18 cellular contexts compared by ENCODE assay signal in genomic region chr10:12337407-12337806, GRCh38. TPM values are rescaled to one million over a fixed set of nuclear protein-coding genes. Genes with fewer than 3 reads are reported as not detected.
A peak's percentile ranks its signal among the peaks of the same experiment; 100 is the strongest.
DNase-seq lines count a peak whose midpoint lies in the region; TF ChIP-seq lines count a peak whose summit lies in the region.
"Had no signal": no experiment of that assay in that cellular context is flagged by ENCODE, and none has a peak within 500 bp of the region (broad histone marks: within the 10 kb centered on the region; RNA-seq: fewer than 3 reads in every experiment).

No MANE protein-coding gene starts in this region.

- H3K9ac ChIP-seq in BLaER1 treated with 17β-estradiol and CSF1 and Interleukin-3, amounts not matched to agents 10 nM and 100 nM, result no peak overlapping the region
- H3K9ac ChIP-seq in Karpas-422 (ENCODE audit: low read length), result no peak overlapping the region

- H2AFZ ChIP-seq in osteoblast (ENCODE audit: low read length) (peak overlapping the region; percentile 16), Karpas-422 (ENCODE audit: low read length) (no peak overlapping the region)

- peaks cover 41 to 67% (median 59%) of the 10 kb centered on the region in 10 experiments for H3K4me1 ChIP-seq in BLaER1 treated with 17β-estradiol and CSF1 and Interleukin-3, amounts not matched to agents 10 nM and 100 nM
- peaks cover 4 to 27% (median 23%) of the 10 kb centered on the region in 4 donors for H3K4me1 ChIP-seq in esophagus muscularis mucosa
- H3K4me1 ChIP-seq in osteoblast (ENCODE audit: insufficient read depth, low read length), result peaks cover 24% of the 10 kb centered on the region
- H3K4me1 ChIP-seq in Karpas-422 (ENCODE audit: low read length), result no peaks in the 10 kb centered on the region

- H3K4me2 ChIP-seq in BLaER1 treated with 17β-estradiol and CSF1 and Interleukin-3, amounts not matched to agents 10 nM and 100 nM, result peak overlapping the region in 7 of 11 experiments; percentile 20 to 56 (median 40); a peak in 12 of 22 replicates
- H3K4me2 ChIP-seq in osteoblast (ENCODE audit: insufficient read depth, low read length) (peak overlapping the region; percentile 33), Karpas-422 (ENCODE audit: low read depth, low read length, poor library complexity, severe bottlenecking) (no peak overlapping the region)

- DNase-seq in RKO (ENCODE audit: low spot score) (peak; percentile 35), esophagus muscularis mucosa (ENCODE audit: extremely low spot score) (no peak), osteoblast (ENCODE audit: insufficient read length, low spot score, missing footprints) (peak; percentile 15), Karpas-422 (no peak), NCI-H187 (lab: John Stamatoyannopoulos, UW) (no peak), coronary artery (ENCODE audit: low spot score) (no peak)
- DNase-seq in activated T-cell treated with anti-CD3 and anti-CD28 coated beads, Interleukin-2, amount 50 U/mL, for 1 hour, result no peak
- DNase-seq: activated CD4-positive, alpha-beta T cell treated with anti-CD3 and anti-CD28 coated beads, Interleukin-2, amount 10 ng/mL, durations not matched to agents 24 days and 14 days; activated CD8-positive, alpha-beta memory T cell treated with anti-CD3 and anti-CD28 coated beads, Interleukin-2, amount 50 U/mL, for 48 hours; body of pancreas; esophagus squamous epithelium; KBM-7; NCI-H1105; NCI-H2171 treated with DMSO at 0.1 percent for 48 hours; NCI-H748 treated with DMSO at 0.1 percent for 48 hours; RPMI8226; stimulated activated naive CD8-positive, alpha-beta T cell treated with anti-CD3 and anti-CD28 coated beads, Interleukin-15, Interleukin-2, amounts not matched to agents 100 U/mL and 50 U/mL, for 24 hours had no signal

- H3K9me2 ChIP-seq in Karpas-422 (replicated peaks; ENCODE audit: insufficient read depth, low read length), result no peaks in the 10 kb centered on the region

- TF ChIP-seq POLR2A in esophagus muscularis mucosa (IDR thresholded peaks at IDR 0.05; ENCODE audit: low read depth), result no peak

- TF ChIP-seq CTCF in esophagus muscularis mucosa (IDR thresholded peaks at IDR 0.05), result no peak
- TF ChIP-seq CTCF in osteoblast (IDR thresholded peaks at IDR 0.05; ENCODE audit: extremely low read depth, low read depth, low read length), result no peak
- TF ChIP-seq CTCF in coronary artery (IDR thresholded peaks at IDR 0.05), result no peak

- no peak overlapping the region for H3K27ac ChIP-seq in BLaER1 treated with 17β-estradiol and CSF1 and Interleukin-3, amounts not matched to agents 10 nM and 100 nM
- H3K27ac ChIP-seq in esophagus muscularis mucosa (replicated peaks in 1 of 4), result peak overlapping the region in 3 of 4 donors; percentile 18 to 36 (median 22)
- H3K27ac ChIP-seq in osteoblast (ENCODE audit: low read depth, low read length), result peak overlapping the region; percentile 42
- H3K27ac ChIP-seq in Karpas-422 (ENCODE audit: low read length), result no peak overlapping the region
- H3K27ac ChIP-seq in coronary artery, result peak overlapping the region in 1 of 2 donors; percentile 61
- H3K27ac ChIP-seq: body of pancreas had no signal

- TF ChIP-seq EP300 in esophagus muscularis mucosa (IDR thresholded peaks at IDR 0.05), result no peak

- no peaks in the 10 kb centered on the region for H3K36me3 ChIP-seq in BLaER1 treated with 17β-estradiol and CSF1 and Interleukin-3, amounts not matched to agents 10 nM and 100 nM
- H3K36me3 ChIP-seq in esophagus muscularis mucosa (no peaks in the 10 kb centered on the region), osteoblast (ENCODE audit: insufficient read depth, low read length) (no peaks in the 10 kb centered on the region), Karpas-422 (ENCODE audit: insufficient read depth, low read length) (no peaks in the 10 kb centered on the region)
- H3K36me3 ChIP-seq: esophagus squamous epithelium had no signal

- H3K9me3 ChIP-seq in BLaER1 treated with 17β-estradiol and CSF1 and Interleukin-3, amounts not matched to agents 10 nM and 100 nM (replicated peaks in 1 of 11), result no peaks in the 10 kb centered on the region
- H3K9me3 ChIP-seq in esophagus muscularis mucosa (no peaks in the 10 kb centered on the region), osteoblast (ENCODE audit: low read depth, low read length) (no peaks in the 10 kb centered on the region), Karpas-422 (ENCODE audit: low read length) (no peaks in the 10 kb centered on the region)
- H3K9me3 ChIP-seq: body of pancreas, esophagus squamous epithelium had no signal

- no peak overlapping the region for H3K4me3 ChIP-seq in BLaER1 treated with 17β-estradiol and CSF1 and Interleukin-3, amounts not matched to agents 10 nM and 100 nM
- H3K4me3 ChIP-seq in esophagus muscularis mucosa, result no peak overlapping the region
- no peak overlapping the region for H3K4me3 ChIP-seq in osteoblast (ENCODE audit: insufficient read depth, low read length)
- no peak overlapping the region for H3K4me3 ChIP-seq in Karpas-422 (ENCODE audit: low read length)
- no peak overlapping the region for H3K4me3 ChIP-seq in coronary artery
- H3K4me3 ChIP-seq: body of pancreas, esophagus squamous epithelium had no signal

- 41% methylated on average over 5 of the region's 5 CpGs for WGBS in esophagus muscularis mucosa

- no peaks in the 10 kb centered on the region for H4K20me1 ChIP-seq in BLaER1 treated with 17β-estradiol and CSF1 and Interleukin-3, amounts not matched to agents 10 nM and 100 nM
- H4K20me1 ChIP-seq in osteoblast (ENCODE audit: insufficient read depth, low read length), result no peaks in the 10 kb centered on the region
- no peaks in the 10 kb centered on the region for H4K20me1 ChIP-seq in Karpas-422 (ENCODE audit: insufficient read depth, low read depth, low read length)

- H3K79me2 ChIP-seq in osteoblast (ENCODE audit: insufficient read depth, low read length) (no peaks in the 10 kb centered on the region), Karpas-422 (ENCODE audit: low read length) (no peaks in the 10 kb centered on the region)

- H3K27me3 ChIP-seq in BLaER1 treated with 17β-estradiol and CSF1 and Interleukin-3, amounts not matched to agents 10 nM and 100 nM, result no peaks in the 10 kb centered on the region
- H3K27me3 ChIP-seq in esophagus muscularis mucosa (no peaks in the 10 kb centered on the region), osteoblast (ENCODE audit: insufficient read depth, low read length) (peaks cover 3% of the 10 kb centered on the region), Karpas-422 (ENCODE audit: low read length) (no peaks in the 10 kb centered on the region)
- H3K27me3 ChIP-seq: body of pancreas, esophagus squamous epithelium had no signal

- intact Hi-C loops in esophagus muscularis mucosa (cut with DNase I), result no loop called here

RNA-seq across cellular contexts. Expression of gene CAMK1D, which starts 11.9 kb away (rescaled TPM):
- total RNA-seq in esophagus muscularis mucosa (10 to 100 TPM in 2 of 4 donors, 1 to 10 TPM in 2; 8.4 to 15.4 (median 11.3) TPM), osteoblast (10.6 and 11.2 TPM in 2 replicates)
- 0.11 and 0.63 TPM in 2 replicates for total RNA-seq in Karpas-422 (2014; rRNA removed; shearing (Covaris generic); ENCODE audit: low replicate concordance)

Comparison
In these comparisons a context has a peak if more than half of its experiments do, and no peak if none do; other contexts are left out.
1. H3K27ac ChIP-seq: peak in esophagus muscularis mucosa (3 of 4) and osteoblast (single experiment); none in BLaER1 treated with 17β-estradiol and CSF1 and Interleukin-3, amounts not matched to agents 10 nM and 100 nM (0 of 11) and Karpas-422 (single experiment).
2. DNase-seq: peak in RKO (single experiment) and osteoblast (single experiment); none in esophagus muscularis mucosa (single experiment), Karpas-422 (single experiment), NCI-H187 (0 of 2), activated T-cell treated with anti-CD3 and anti-CD28 coated beads, Interleukin-2, amount 50 U/mL, for 1 hour (single experiment) and coronary artery (single experiment).